Comparison of ENCODE assay signal across 8 cellular contexts in the genomic region with DNA sequence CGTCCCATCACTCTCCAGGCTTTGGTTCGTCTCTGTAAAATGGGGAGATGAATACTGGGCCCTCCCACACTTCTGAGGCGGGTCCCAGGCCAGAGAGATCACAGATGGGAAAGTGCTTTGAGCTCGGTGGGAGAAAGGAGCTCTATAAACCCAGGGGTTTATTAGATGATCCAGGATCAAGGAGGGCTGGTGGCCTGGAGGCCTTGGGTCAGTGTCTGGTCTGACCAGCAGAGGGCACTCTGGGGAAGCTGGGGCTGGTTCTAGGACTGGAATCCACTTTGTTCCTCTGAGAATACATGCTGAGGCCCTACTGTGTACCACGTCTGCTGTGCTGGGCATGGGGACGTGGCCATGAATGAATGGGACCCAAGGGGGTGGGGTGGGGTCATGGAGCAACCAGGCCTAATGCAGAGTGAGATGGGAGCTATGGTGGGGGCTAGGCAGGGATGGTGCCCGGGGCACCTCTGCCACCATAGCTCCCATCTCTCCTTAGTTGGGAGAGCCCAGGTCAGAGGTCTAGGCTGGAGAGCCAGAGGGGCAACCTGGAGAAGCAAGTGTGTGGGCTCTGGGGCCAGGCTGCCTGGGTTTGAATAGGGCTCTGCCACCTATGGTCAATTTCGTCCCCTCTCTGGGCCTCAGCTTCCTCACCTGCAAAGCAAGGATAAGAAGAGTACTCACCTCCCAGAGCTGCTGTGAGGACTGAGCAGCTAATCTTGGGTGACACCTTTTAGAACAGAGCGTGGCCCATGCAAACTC.
DNase-seq lines count a peak whose midpoint lies in the region; ATAC-seq lines count a peak whose summit lies in the region.

No MANE protein-coding gene starts in this region.

- ATAC-seq in memory B cell (ENCODE audit: low read depth) (peak; percentile 37), GM18870 (IDR thresholded peaks at IDR 0.05; ENCODE audit: unreplicated experiment) (no peak)
- peak in 1 of 2 donors; percentile 21 for ATAC-seq in stimulated activated naive B cell treated with anti-CD40 and anti-IgM and Interleukin-4, amounts not matched to agents 10 μg/mL and 1 μg/mL and 100 μg/mL, for 72 hours (replicated peaks)

- H3K36me3 Mint-ChIP-seq in memory B cell, result no peaks in the 10 kb centered on the region
- H3K36me3 Mint-ChIP-seq in stimulated activated naive B cell treated with anti-CD40 and anti-IgM and Interleukin-4, amounts not matched to agents 10 μg/mL and 1 μg/mL and 100 μg/mL, for 72 hours, result no peaks in the 10 kb centered on the region

- no peaks in the 10 kb centered on the region for H3K9me3 Mint-ChIP-seq in memory B cell
- H3K9me3 Mint-ChIP-seq in stimulated activated naive B cell treated with anti-CD40 and anti-IgM and Interleukin-4, amounts not matched to agents 10 μg/mL and 1 μg/mL and 100 μg/mL, for 72 hours, result no peaks in the 10 kb centered on the region

- H3K4me1 Mint-ChIP-seq in memory B cell, result peaks cover 2% of the 10 kb centered on the region
- peaks cover 8 to 21% of the 10 kb centered on the region in 2 donors for H3K4me1 Mint-ChIP-seq in stimulated activated naive B cell treated with anti-CD40 and anti-IgM and Interleukin-4, amounts not matched to agents 10 μg/mL and 1 μg/mL and 100 μg/mL, for 72 hours

- peaks cover 1% of the 10 kb centered on the region for H3K27me3 Mint-ChIP-seq in memory B cell
- H3K27me3 Mint-ChIP-seq in stimulated activated naive B cell treated with anti-CD40 and anti-IgM and Interleukin-4, amounts not matched to agents 10 μg/mL and 1 μg/mL and 100 μg/mL, for 72 hours, result peaks cover 0 to 2% of the 10 kb centered on the region in 2 donors

- peak; percentile 28 for DNase-seq in NCI-H2029 (lab: John Stamatoyannopoulos, UW)
- no peak for DNase-seq in NCI-H2029 treated with DMSO at 0.1 percent for 48 hours (lab: John Stamatoyannopoulos, UW)
- DNase-seq in NCI-H2081 (lab: John Stamatoyannopoulos, UW), result peak; percentile 60
- DNase-seq in activated CD4-positive, alpha-beta T cell treated with anti-CD3 and anti-CD28 coated beads, Interleukin-2, amount 50 U/mL, for 1 hour, result peak; percentile 63
- peak; percentile 50 for DNase-seq in effector CD4-positive, alpha-beta T cell
- peak; percentile 53 to 61 for DNase-seq in memory B cell (ENCODE audit: low spot score in 2 of 2)
- DNase-seq in stimulated activated naive B cell treated with anti-CD40 and anti-IgM and Interleukin-4, amounts not matched to agents 10 μg/mL and 1 μg/mL and 100 μg/mL, for 72 hours, result peak; percentile 33

- no peak overlapping the region for H3K4me3 Mint-ChIP-seq in memory B cell
- no peak overlapping the region for H3K4me3 Mint-ChIP-seq in stimulated activated naive B cell treated with anti-CD40 and anti-IgM and Interleukin-4, amounts not matched to agents 10 μg/mL and 1 μg/mL and 100 μg/mL, for 72 hours

- no peak overlapping the region for H3K27ac Mint-ChIP-seq in memory B cell
- H3K27ac Mint-ChIP-seq in stimulated activated naive B cell treated with anti-CD40 and anti-IgM and Interleukin-4, amounts not matched to agents 10 μg/mL and 1 μg/mL and 100 μg/mL, for 72 hours, result no peak overlapping the region
